3 cellular contexts compared by ENCODE assay signal in the genomic region with DNA sequence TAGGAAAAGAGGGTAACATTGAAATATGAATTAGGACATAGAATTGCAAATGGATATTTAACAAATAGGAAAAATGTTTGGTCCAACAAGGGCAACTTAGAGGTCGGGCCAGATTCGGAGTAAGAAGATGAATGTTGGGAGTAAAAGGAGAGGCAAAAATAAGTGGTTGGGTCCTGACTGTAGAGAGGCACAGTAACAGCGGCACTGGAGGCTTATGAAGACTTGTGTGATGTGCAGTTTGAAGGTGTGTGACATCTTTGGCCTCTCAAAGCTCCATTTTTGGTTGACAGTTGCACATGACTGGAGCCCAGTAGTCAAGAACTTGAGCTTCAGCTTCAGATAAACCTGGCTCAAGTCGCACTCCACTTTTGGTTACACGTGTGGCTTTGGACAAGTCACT.
"Had no signal": no experiment of that assay in that cellular context is flagged by ENCODE, and none has a peak within 500 bp of the region (broad histone marks: within the 10 kb centered on the region; RNA-seq: fewer than 3 reads in every experiment).

No MANE protein-coding gene starts in this region.

- ATAC-seq: GM12878 had no signal

- DNase-seq: GDM1, GF-D8 had no signal

- H3K4me3 ChIP-seq: GM12878 had no signal
